ENCODE assay signal across 9 cellular contexts in genomic region chr7:115851291-115851690, GRCh38.
DNase-seq lines count a peak whose midpoint lies in the region; ATAC-seq and TF ChIP-seq lines count a peak whose summit lies in the region.
"Had no signal": no experiment of that assay in that cellular context is flagged by ENCODE, and none has a peak within 500 bp of the region (broad histone marks: within the 10 kb centered on the region; RNA-seq: fewer than 3 reads in every experiment).

No MANE protein-coding gene starts in this region.

- H3K27me3 Mint-ChIP-seq in endodermal cell (ENCODE audit: insufficient read depth): no peaks in the 10 kb centered on the region

- no peaks in the 10 kb centered on the region for H3K4me1 ChIP-seq in endodermal cell (ENCODE audit: control insufficient read depth, insufficient read depth, low read length)

- H3K36me3 Mint-ChIP-seq in endodermal cell (ENCODE audit: low read depth): no peaks in the 10 kb centered on the region

- TF ChIP-seq CTCF in BJ (IDR thresholded peaks at IDR 0.05; ENCODE audit: insufficient read depth, low read depth, low read length) (peak; percentile 45), endodermal cell (conservative IDR thresholded peaks at IDR 0.05) (peak; percentile 77)

- ATAC-seq in HG02884 (IDR thresholded peaks at IDR 0.05; ENCODE audit: unreplicated experiment): peak; percentile 43
- ATAC-seq in GM21528 (IDR thresholded peaks at IDR 0.05; ENCODE audit: low FRiP score, unreplicated experiment): no peak

- H3K36me3 ChIP-seq in BJ (ENCODE audit: control insufficient read depth, insufficient read depth, low read length) (no peaks in the 10 kb centered on the region), endodermal cell (ENCODE audit: control insufficient read depth, insufficient read depth, low read length) (no peaks in the 10 kb centered on the region)

- no peaks in the 10 kb centered on the region for H3K9me3 ChIP-seq in endodermal cell (ENCODE audit: control insufficient read depth, low read length)

- CTCF ChIA-PET in BJ (lab: Yijun Ruan, JAX): interaction anchor here (0.6 to 2.2 kb wide), 17 partner anchors 10 to 1828 kb away, joined by 3 to 13 read pairs (median 4); no protein-coding TSS in a partner anchor

- no peak overlapping the region for H3K4me3 Mint-ChIP-seq in endodermal cell

- H3K27me3 ChIP-seq in BJ (ENCODE audit: control insufficient read depth, insufficient read depth, low read length) (no peaks in the 10 kb centered on the region), endodermal cell (ENCODE audit: control insufficient read depth, insufficient read depth, low read length, poor library complexity, severe bottlenecking) (no peaks in the 10 kb centered on the region)

- DNase-seq in BJ (ENCODE audit: low read depth) (peak; percentile 19), NCI-H82 treated with DMSO at 0.1 percent for 48 hours (lab: John Stamatoyannopoulos, UW; ENCODE audit: unreplicated experiment) (peak; percentile 45), endodermal cell (no peak), smooth muscle cell of the brain vasculature (ENCODE audit: low read depth, low spot score) (peak; percentile 43)
- DNase-seq in NK-92 treated with Interleukin-12 subunit alpha and Interleukin-12 subunit beta, amount 100 ng/mL, for 24 hours (lab: John Stamatoyannopoulos, UW): no peak
- DNase-seq in effector CD4-positive, alpha-beta T cell: no peak

- no peak overlapping the region for H3K27ac Mint-ChIP-seq in endodermal cell

- POLR2A ChIA-PET in BJ (lab: Charles Lee): no interaction called here

- no peak overlapping the region for H3K9ac ChIP-seq in endodermal cell (ENCODE audit: extremely low read depth, low read length, poor library complexity, severe bottlenecking)

- no peaks in the 10 kb centered on the region for H3K9me3 Mint-ChIP-seq in endodermal cell

- no peaks in the 10 kb centered on the region for H3K4me1 Mint-ChIP-seq in endodermal cell

- H3K4me3 ChIP-seq in BJ (ENCODE audit: low read depth, low read length): no peak overlapping the region
- no peak overlapping the region for H3K4me3 ChIP-seq in endodermal cell (ENCODE audit: low read length)

- WGBS in endodermal cell (ENCODE audit: insufficient coverage in 1 of 2, insufficient read length in 1 of 2), 2 experiments: 57% methylated on average over 1 of the region's 1 CpG; no CpG with 5 or more reads in 1 of the 2 experiments

- H3K27ac ChIP-seq in endodermal cell (ENCODE audit: low read depth, low read length): no peak overlapping the region
- H3K27ac ChIP-seq: epithelial cell of prostate had no signal

Comparison
In these comparisons a context has a peak if more than half of its experiments do, and no peak if none do; other contexts are left out.
1. DNase-seq: peak in BJ (single experiment), NCI-H82 treated with DMSO at 0.1 percent for 48 hours (single experiment) and smooth muscle cell of the brain vasculature (single experiment); none in endodermal cell (single experiment), NK-92 treated with Interleukin-12 subunit alpha and Interleukin-12 subunit beta, amount 100 ng/mL, for 24 hours (single experiment) and effector CD4-positive, alpha-beta T cell (single experiment).